ENCODE assay signal across 8 cellular contexts in genomic region chr1:159925713-159926066, GRCh38. TPM values are rescaled to one million over a fixed set of nuclear protein-coding genes. Genes with fewer than 3 reads are reported as not detected.
DNase-seq lines count a peak whose midpoint lies in the region; ATAC-seq and TF ChIP-seq lines count a peak whose summit lies in the region.

No MANE protein-coding gene starts in this region.

- peak overlapping the region; percentile 88 for H3K4me3 Mint-ChIP-seq in HFFc6

- TF ChIP-seq CTCF in HFFc6 (IDR thresholded peaks at IDR 0.05) (no peak), esophagus squamous epithelium (IDR thresholded peaks at IDR 0.05) (no peak), prostate gland (IDR thresholded peaks at IDR 0.05) (no peak)

- H3K27me3 Mint-ChIP-seq in HFFc6 (ENCODE audit: insufficient read depth), result peaks cover 8% of the 10 kb centered on the region

- no peaks in the 10 kb centered on the region; the same call in 1 of the 2 replicates for H3K9me3 ChIP-seq in SJSA1 (replicated peaks)
- H3K9me3 ChIP-seq in esophagus squamous epithelium, result no peaks in the 10 kb centered on the region
- no peaks in the 10 kb centered on the region for H3K9me3 ChIP-seq in prostate gland

- H3K36me3 Mint-ChIP-seq in HFFc6 (ENCODE audit: low read depth), result peaks cover 35% of the 10 kb centered on the region

- H3K4me1 Mint-ChIP-seq in HFFc6 (ENCODE audit: low read depth), result peaks cover 46% of the 10 kb centered on the region

- intact Hi-C loops in esophagus squamous epithelium (cut with DNase I) (no loop called here), prostate gland (cut with DNase I) (loop anchor here (10.0 kb wide), 1 partner anchor 71 kb away; no protein-coding TSS in a partner anchor)

- H3K27me3 ChIP-seq in SJSA1 (replicated peaks) (no peaks in the 10 kb centered on the region), esophagus squamous epithelium (no peaks in the 10 kb centered on the region), prostate gland (replicated peaks; ENCODE audit: insufficient read depth) (no peaks in the 10 kb centered on the region)

- no peak for TF ChIP-seq POLR2A in GM18505 (IDR thresholded peaks at IDR 0.05; ENCODE audit: borderline replicate concordance, extremely low read depth, insufficient read depth, insufficient read length)
- no peak for TF ChIP-seq POLR2A in esophagus squamous epithelium (IDR thresholded peaks at IDR 0.05)
- TF ChIP-seq POLR2A in prostate gland (IDR thresholded peaks at IDR 0.05), result no peak

- WGBS in esophagus squamous epithelium, 2 donors, result 0 to 3% methylated on average over 3 to 8 of the region's 8 CpGs
- 2% methylated on average over 8 of the region's 8 CpGs for WGBS in prostate gland

- H3K4me1 ChIP-seq in SJSA1 (replicated peaks) (peaks cover 36% of the 10 kb centered on the region), esophagus squamous epithelium (peaks cover 20 to 72% (median 33%) of the 10 kb centered on the region in 3 donors), prostate gland (replicated peaks) (peaks cover 17% of the 10 kb centered on the region)

- no peaks in the 10 kb centered on the region for H3K9me3 Mint-ChIP-seq in HFFc6

- H3K27ac ChIP-seq in SJSA1, result peak overlapping the region; percentile 98
- H3K27ac ChIP-seq in esophagus squamous epithelium, result peak overlapping the region; percentile 95 to 99 (median 98)
- H3K27ac ChIP-seq in prostate gland, result peak overlapping the region; percentile 72 to 84

- peak overlapping the region; percentile 96 for H3K27ac Mint-ChIP-seq in HFFc6

- H3K36me3 ChIP-seq in SJSA1 (peaks cover 44% of the 10 kb centered on the region), esophagus squamous epithelium (peaks cover 0 to 37% (median 0%) of the 10 kb centered on the region in 3 donors), prostate gland (no peaks in the 10 kb centered on the region)

- peak; percentile 0 for ATAC-seq in GM18505 (IDR thresholded peaks at IDR 0.05; ENCODE audit: unreplicated experiment)

- H3K4me3 ChIP-seq in SJSA1 (peak overlapping the region; percentile 64), esophagus squamous epithelium (peak overlapping the region; percentile 63 to 99 (median 87)), prostate gland (peak overlapping the region; percentile 53 to 66)

- DNase-seq in HFFc6 (no peak), SJSA1 (ENCODE audit: low read depth in 1 of 2, low spot score in 2 of 2) (no peak), esophagus squamous epithelium (lab: John Stamatoyannopoulos, UW) (no peak), prostate gland (ENCODE audit: low spot score) (peak; percentile 48), D341Med (ENCODE audit: low spot score) (no peak), NCI-H2171 (lab: John Stamatoyannopoulos, UW) (no peak), NCI-H446 treated with DMSO at 0.1 percent for 48 hours (lab: John Stamatoyannopoulos, UW) (no peak)

RNA-seq across cellular contexts. Expression of gene TAGLN2, which starts 0.4 kb away (rescaled TPM):
- total RNA-seq in HFFc6 (2021; fragmentation: NEBNext Ultra II Directional; extraction: Animal tissue kit (Norgen Biotek cat#: 25700)), result 100 to 1,000 TPM; 560 to 914 (median 815) TPM
- total RNA-seq in SJSA1 (2014; rRNA removed; shearing (Covaris generic)), result 601 and 809 TPM in 2 replicates
- total RNA-seq in esophagus squamous epithelium, result 100 to 1,000 TPM; 308 to 468 (median 357) TPM
- total RNA-seq in prostate gland, result 100 to 1,000 TPM in 1 of 2 donors, 10 to 100 TPM in 1; 97.1 to 386 TPM

RNA-seq across cellular contexts. Expression of gene IGSF9, which starts 19.7 kb away (rescaled TPM):
- not detected for total RNA-seq in HFFc6 (2021; fragmentation: NEBNext Ultra II Directional; extraction: Animal tissue kit (Norgen Biotek cat#: 25700))
- 0.16 TPM in 1 of 2 replicates, not detected in the other for total RNA-seq in SJSA1 (2014; rRNA removed; shearing (Covaris generic))
- total RNA-seq in esophagus squamous epithelium (10 to 100 TPM in 1 of 4 donors, 1 to 10 TPM in 3; 4.2 to 12.0 (median 8.8) TPM), prostate gland (10 to 100 TPM in 1 of 2 donors, 1 to 10 TPM in 1; 7.6 to 17.3 TPM)

RNA-seq across cellular contexts. Expression of gene CFAP45, which starts 25.7 kb away (rescaled TPM):
- 1 to 10 TPM in 4 of 6 experiments, under 1 TPM in 2; 0.94 to 2.5 (median 1.2) TPM for total RNA-seq in HFFc6 (2021; fragmentation: NEBNext Ultra II Directional; extraction: Animal tissue kit (Norgen Biotek cat#: 25700))
- total RNA-seq in SJSA1 (2014; rRNA removed; shearing (Covaris generic)), result 0.61 TPM in 1 of 2 replicates, not detected in the other
- total RNA-seq in esophagus squamous epithelium, result under 1 TPM in 2 of 4 donors, not detected in 2; 0.48 to 0.95 TPM
- 1 to 10 TPM in 1 of 2 donors, not detected in 1; 2.6 TPM for total RNA-seq in prostate gland

RNA-seq across cellular contexts. Expression of gene SLAMF9, which starts 28.3 kb away (rescaled TPM):
- under 1 TPM in 3 of 6 experiments, not detected in 3; 0.41 to 0.51 (median 0.46) TPM for total RNA-seq in HFFc6 (2021; fragmentation: NEBNext Ultra II Directional; extraction: Animal tissue kit (Norgen Biotek cat#: 25700))
- not detected in 2 replicates for total RNA-seq in SJSA1 (2014; rRNA removed; shearing (Covaris generic))
- total RNA-seq in esophagus squamous epithelium (under 1 TPM in 2 of 4 donors, not detected in 2; 0.92 to 0.99 TPM), prostate gland (not detected)
